In the genomic region with DNA sequence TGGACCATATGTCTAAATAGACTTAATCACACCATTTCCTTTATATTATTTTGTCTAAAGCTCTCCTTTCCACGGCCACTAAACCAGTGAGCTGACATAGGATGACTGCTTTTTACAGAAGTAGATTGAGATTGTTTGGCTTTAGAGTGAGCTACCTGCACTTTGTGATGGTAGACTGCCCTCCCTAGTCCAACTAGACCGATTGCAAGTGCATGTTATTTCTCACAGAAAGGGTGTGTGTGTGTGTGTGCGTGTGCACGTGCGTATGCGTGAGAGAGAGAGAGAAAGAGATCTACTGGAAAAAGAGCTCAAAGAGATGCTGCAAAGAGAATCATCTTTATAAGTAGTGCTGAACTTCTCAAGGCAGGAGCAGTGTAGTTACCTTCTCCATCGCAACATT, we compare ENCODE assay signal across 8 cellular contexts.
DNase-seq lines count a peak whose midpoint lies in the region; ATAC-seq and TF ChIP-seq lines count a peak whose summit lies in the region.

No MANE protein-coding gene starts in this region.

- H3K4me1 ChIP-seq in OCI-LY1 (ENCODE audit: insufficient read depth, low read length, severe bottlenecking) = peaks cover 6% of the 10 kb centered on the region
- peaks cover 20% of the 10 kb centered on the region for H3K4me1 ChIP-seq in foreskin keratinocyte

- H3K9ac ChIP-seq in OCI-LY1 (ENCODE audit: low read length) = no peak overlapping the region

- H3K79me2 ChIP-seq in OCI-LY1 (ENCODE audit: insufficient read depth, low read length) = no peaks in the 10 kb centered on the region

- DNase-seq in AG10803 (ENCODE audit: low read depth) (peak; percentile 29), GM06990 (ENCODE audit: extremely low read depth, insufficient read length) (no peak), foreskin keratinocyte (peak in 1 of 2 donors; percentile 11), iPS-NIHi7 (ENCODE audit: extremely low spot score) (no peak), posterior cingulate gyrus (no peak)

- H3K36me3 ChIP-seq in GM06990 (ENCODE audit: control insufficient read depth, insufficient read depth, low read length) (no peaks in the 10 kb centered on the region), OCI-LY1 (ENCODE audit: insufficient read depth, low read length) (no peaks in the 10 kb centered on the region)

- H3K4me3 ChIP-seq in AG10803 (ENCODE audit: low read length) (no peak overlapping the region), GM06990 (replicated peaks; ENCODE audit: low read depth, low read length) (no peak overlapping the region), OCI-LY1 (ENCODE audit: low read depth, low read length, poor library complexity, severe bottlenecking) (no peak overlapping the region)

- no peaks in the 10 kb centered on the region for H3K9me3 ChIP-seq in OCI-LY1 (ENCODE audit: low read length)

- intact Hi-C loops in posterior cingulate gyrus (cut with DNase I) = no loop called here

- no peaks in the 10 kb centered on the region for H3F3A ChIP-seq in OCI-LY1 (ENCODE audit: insufficient read depth, low read length)

- no peaks in the 10 kb centered on the region for H3K9me2 ChIP-seq in OCI-LY1 (ENCODE audit: low read depth, low read length)

- H3K4me2 ChIP-seq in OCI-LY1 (ENCODE audit: low read length) = no peak overlapping the region

- no peak overlapping the region for H2AFZ ChIP-seq in OCI-LY1 (ENCODE audit: low read length)

- H3K27me3 ChIP-seq in GM06990 (replicated peaks; ENCODE audit: control insufficient read depth, insufficient read depth, low read length) (no peaks in the 10 kb centered on the region), OCI-LY1 (ENCODE audit: insufficient read depth, low read length) (no peaks in the 10 kb centered on the region), foreskin keratinocyte (no peaks in the 10 kb centered on the region)

- no peak for TF ChIP-seq CTCF in AG10803 (conservative IDR thresholded peaks at IDR 0.05; ENCODE audit: low read length)
- peak; percentile 43 for TF ChIP-seq CTCF in GM06990 (IDR thresholded peaks at IDR 0.05; ENCODE audit: insufficient read depth, low read length, poor library complexity, severe bottlenecking)
- TF ChIP-seq CTCF in OCI-LY1 (IDR thresholded peaks at IDR 0.05; ENCODE audit: low read length) = peak; percentile 41
- TF ChIP-seq CTCF in foreskin keratinocyte (conservative IDR thresholded peaks at IDR 0.05) = peak; percentile 13

- H3K27ac ChIP-seq in OCI-LY1 (ENCODE audit: low read depth, low read length, poor library complexity, severe bottlenecking) (no peak overlapping the region), foreskin keratinocyte (no peak overlapping the region)

- ATAC-seq in foreskin keratinocyte (no peak), HG02588 (IDR thresholded peaks at IDR 0.05; ENCODE audit: unreplicated experiment) (no peak), GM21737 (IDR thresholded peaks at IDR 0.05; ENCODE audit: unreplicated experiment) (no peak)

- no peaks in the 10 kb centered on the region for H4K20me1 ChIP-seq in OCI-LY1 (ENCODE audit: insufficient read depth, low read length)
